11 cellular contexts compared by ENCODE assay signal in genomic region chrX:143726296-143726695, GRCh38. TPM values are rescaled to one million over a fixed set of nuclear protein-coding genes. Genes with fewer than 3 reads are reported as not detected.
"Had no signal": no experiment of that assay in that cellular context is flagged by ENCODE, and none has a peak within 500 bp of the region (broad histone marks: within the 10 kb centered on the region; RNA-seq: fewer than 3 reads in every experiment).

No MANE protein-coding gene starts in this region.

- DNase-seq: GM23248, GOT3, H7, H9, HCEC 1CT, HFFc6 had no signal

- H3K36me3 ChIP-seq: HAP-1 had no signal

- H3K4me1 ChIP-seq: HAP-1 had no signal

- H3K9me3 ChIP-seq: HAP-1 had no signal

- H3K27ac ChIP-seq: GM23248 had no signal

- ATAC-seq: GM23338, HCT116 had no signal

- H3K4me3 ChIP-seq: GM23248, GM23338, HAP-1 had no signal

RNA-seq across cellular contexts. Expression of gene SPANXN2, which starts 5.7 kb away (rescaled TPM):
- total RNA-seq: GM23248, GM23338, H1, H4, H7, H9, HFFc6 had no signal
- polyA plus RNA-seq: GM23248, GM23338, H1 had no signal
